ENCODE assay signal across 19 cellular contexts in the genomic region with DNA sequence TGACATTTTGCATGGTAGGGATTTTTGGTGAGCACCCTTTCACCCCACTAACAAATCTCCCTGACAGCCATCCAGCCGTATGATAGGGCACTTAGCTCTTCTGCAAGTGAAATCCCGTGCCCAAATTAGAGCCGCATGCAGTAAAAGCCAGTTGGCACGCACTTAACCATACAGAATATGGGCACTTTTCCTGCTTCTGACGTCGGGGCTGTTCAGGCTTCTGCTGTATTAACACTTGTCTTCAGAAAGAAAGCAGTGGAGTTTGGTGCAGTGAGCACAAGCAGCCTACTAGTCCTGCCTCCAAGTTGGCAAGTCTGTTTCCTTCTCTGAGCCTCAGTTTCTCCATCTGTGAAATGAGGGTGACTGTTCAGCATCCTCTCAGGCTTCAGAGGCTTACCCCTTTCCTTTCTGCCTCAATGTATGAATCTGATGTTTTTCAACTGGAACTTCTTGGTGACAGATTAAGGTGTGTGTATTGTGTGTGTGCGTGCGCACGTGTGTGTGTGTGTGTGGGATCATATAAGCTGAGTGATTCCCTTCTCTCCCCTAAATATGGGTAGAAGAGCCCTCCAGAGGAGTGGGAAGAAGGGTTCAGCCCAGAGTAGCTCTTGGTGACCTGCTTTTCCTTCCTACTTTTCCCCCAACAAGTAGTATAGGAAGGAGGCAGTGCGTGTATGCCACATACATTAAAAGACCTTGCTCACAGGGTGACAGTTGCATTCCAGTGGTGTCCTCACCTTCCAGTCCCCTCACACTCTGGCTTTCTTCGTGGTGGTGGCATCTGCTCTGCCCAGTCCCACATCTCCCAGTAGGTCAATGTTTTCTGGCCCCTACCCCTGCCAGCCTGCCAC. TPM values are rescaled to one million over a fixed set of nuclear protein-coding genes. Genes with fewer than 3 reads are reported as not detected.
DNase-seq lines count a peak whose midpoint lies in the region; ATAC-seq and TF ChIP-seq lines count a peak whose summit lies in the region.
"Had no signal": no experiment of that assay in that cellular context is flagged by ENCODE, and none has a peak within 500 bp of the region (broad histone marks: within the 10 kb centered on the region; RNA-seq: fewer than 3 reads in every experiment).

No MANE protein-coding gene starts in this region.

- no peak for TF ChIP-seq RAD21 in SK-N-SH (IDR thresholded peaks at IDR 0.05; ENCODE audit: low read length)

- H3K4me3 Mint-ChIP-seq in GM23338 = peak overlapping the region; percentile 68; the same call in 2 of the 3 replicates
- no peak overlapping the region for H3K4me3 Mint-ChIP-seq in glutamatergic neuron (ENCODE audit: unreplicated experiment)
- H3K4me3 Mint-ChIP-seq: activated naive CD4-positive, alpha-beta T cell treated with anti-CD3 and anti-CD28 coated beads for 36 hours; stimulated activated naive CD8-positive, alpha-beta T cell treated with anti-CD3 and anti-CD28 coated beads, Interleukin-15, amount 100 ng/mL, for 72 hours; T-helper 17 cell had no signal

- CTCF ChIA-PET in SK-N-SH (lab: Yijun Ruan, JAX) = interaction anchor here (0.9 to 9.7 kb wide), 9 partner anchors 8 to 344 kb away, joined by 3 to 88 read pairs (median 5); no protein-coding TSS in a partner anchor

- H4K20me1 ChIP-seq in GM23338 (replicated peaks; ENCODE audit: insufficient read depth) (peaks cover 64% of the 10 kb centered on the region), SK-N-SH (ENCODE audit: insufficient read depth) (no peaks in the 10 kb centered on the region)

- peaks cover 55% of the 10 kb centered on the region for H3F3A ChIP-seq in GM23338 (replicated peaks; ENCODE audit: low read depth)
- H3F3A ChIP-seq in SK-N-SH (replicated peaks; ENCODE audit: insufficient read depth) = peaks cover 16% of the 10 kb centered on the region

- no peak for TF ChIP-seq POLR2A in thyroid gland (IDR thresholded peaks at IDR 0.05)

- H3K27ac ChIP-seq in GM23338 (ENCODE audit: low read depth) = peak overlapping the region; percentile 72; the same call in 1 of the 2 replicates
- H3K27ac ChIP-seq in SK-N-SH (ENCODE audit: low read depth in 2 of 2, low read length in 1 of 2) = no peak overlapping the region
- H3K27ac ChIP-seq in tibial artery = no peak overlapping the region
- H3K27ac ChIP-seq in thyroid gland = no peak overlapping the region
- H3K27ac ChIP-seq: body of pancreas, dorsolateral prefrontal cortex, parathyroid adenoma had no signal

- DNase-seq in A172 (ENCODE audit: low spot score) (peak; percentile 48), GM23338 (ENCODE audit: low spot score) (no peak), SK-N-SH (no peak), glutamatergic neuron (no peak), NCI-H526 (lab: John Stamatoyannopoulos, UW) (no peak), CD1c-positive myeloid dendritic cell (ENCODE audit: extremely low spot score) (no peak), tibial artery (no peak), thyroid gland (no peak)
- DNase-seq: activated naive CD4-positive, alpha-beta T cell treated with anti-CD3 and anti-CD28 coated beads for 36 hours; dorsolateral prefrontal cortex; NCI-H2029 treated with DMSO at 0.1 percent for 48 hours; NCI-H774; stimulated activated CD4-positive, alpha-beta T cell treated with anti-CD3 and anti-CD28 coated beads, Interleukin-12 subunit alpha, Interleukin-12 subunit beta, amount 100 ng/mL, for 4 hours; stimulated activated naive CD8-positive, alpha-beta T cell treated with anti-CD3 and anti-CD28 coated beads, Interleukin-15, amount 100 ng/mL, for 72 hours; T-helper 17 cell had no signal

- POLR2A ChIA-PET in SK-N-SH (lab: Yijun Ruan, JAX) = no interaction called here

- TF ChIP-seq CTCF in GM23338 (conservative IDR thresholded peaks at IDR 0.05; ENCODE audit: low read depth in 2 of 2) (no peak), SK-N-SH (IDR thresholded peaks at IDR 0.05) (no peak), glutamatergic neuron (IDR thresholded peaks at IDR 0.05; ENCODE audit: partially characterized antibody, unreplicated experiment) (no peak), tibial artery (IDR thresholded peaks at IDR 0.05) (no peak), thyroid gland (IDR thresholded peaks at IDR 0.05) (no peak)

- intact Hi-C loops in tibial artery (cut with DNase I; ENCODE audit: low total_unique reads) (no loop called here), thyroid gland (cut with DNase I) (no loop called here)

- H3K79me2 ChIP-seq in GM23338 (replicated peaks; ENCODE audit: insufficient read depth) (peaks cover 95% of the 10 kb centered on the region), SK-N-SH (ENCODE audit: insufficient read depth) (no peaks in the 10 kb centered on the region)
- H3K79me2 ChIP-seq: parathyroid adenoma had no signal

- H3K4me2 ChIP-seq in GM23338 (peak overlapping the region; percentile 87; the same call in 1 of the 2 replicates), SK-N-SH (no peak overlapping the region; the same call in 1 of the 2 replicates)

- ATAC-seq in GM23338 = no peak
- ATAC-seq: stimulated activated naive CD8-positive, alpha-beta T cell treated with anti-CD3 and anti-CD28 coated beads, Interleukin-15, amount 100 ng/mL, for 72 hours; T-helper 17 cell had no signal

- H3K36me3 Mint-ChIP-seq in GM23338 (ENCODE audit: low read depth) = peaks cover 57% of the 10 kb centered on the region
- no peaks in the 10 kb centered on the region for H3K36me3 Mint-ChIP-seq in glutamatergic neuron (ENCODE audit: unreplicated experiment)

- peaks cover 10% of the 10 kb centered on the region; the same call in 1 of the 2 replicates for H3K36me3 ChIP-seq in GM23338 (ENCODE audit: insufficient read depth)
- H3K36me3 ChIP-seq in SK-N-SH (replicated peaks in 1 of 2; ENCODE audit: control insufficient read depth in 1 of 2, insufficient read depth in 2 of 2, low read length in 1 of 2) = no peaks in the 10 kb centered on the region
- H3K36me3 ChIP-seq in tibial artery = no peaks in the 10 kb centered on the region
- H3K36me3 ChIP-seq in thyroid gland = no peaks in the 10 kb centered on the region

- H3K9me2 ChIP-seq in GM23338 (ENCODE audit: insufficient read depth) (peaks cover 3% of the 10 kb centered on the region; the same call in 1 of the 2 replicates), SK-N-SH (no peaks in the 10 kb centered on the region)

- 17% methylated on average over 11 of the region's 11 CpGs for WGBS in SK-N-SH (ENCODE audit: low lambda C conversion rate)
- WGBS in thyroid gland, 2 donors = 24 to 31% methylated on average over 11 of the region's 11 CpGs

- no peak for TF ChIP-seq EP300 in SK-N-SH (IDR thresholded peaks at IDR 0.05; ENCODE audit: borderline replicate concordance in 1 of 2, low read depth in 1 of 2, low read length in 1 of 2)

- H2AFZ ChIP-seq in GM23338 (no peak overlapping the region), SK-N-SH (ENCODE audit: low read depth) (no peak overlapping the region)
- H2AFZ ChIP-seq: parathyroid adenoma had no signal

- H3K4me1 Mint-ChIP-seq in GM23338 (peaks cover 76% of the 10 kb centered on the region), glutamatergic neuron (ENCODE audit: low read depth, unreplicated experiment) (peaks cover 30% of the 10 kb centered on the region)
- H3K4me1 Mint-ChIP-seq: stimulated activated naive CD8-positive, alpha-beta T cell treated with anti-CD3 and anti-CD28 coated beads, Interleukin-15, amount 100 ng/mL, for 72 hours had no signal

- H3K27me3 Mint-ChIP-seq in GM23338 (ENCODE audit: insufficient read depth, low read depth, poor library complexity) (peaks cover 42% of the 10 kb centered on the region), glutamatergic neuron (ENCODE audit: unreplicated experiment) (no peaks in the 10 kb centered on the region)

- H3K9ac ChIP-seq in SK-N-SH = no peak overlapping the region
- H3K9ac ChIP-seq: parathyroid adenoma had no signal

- H3K27ac Mint-ChIP-seq in GM23338 (peak overlapping the region; percentile 88; the same call in 1 of the 2 replicates), glutamatergic neuron (ENCODE audit: unreplicated experiment) (peak overlapping the region; percentile 20)
- H3K27ac Mint-ChIP-seq: activated naive CD4-positive, alpha-beta T cell treated with anti-CD3 and anti-CD28 coated beads for 36 hours; stimulated activated naive CD8-positive, alpha-beta T cell treated with anti-CD3 and anti-CD28 coated beads, Interleukin-15, amount 100 ng/mL, for 72 hours; T-helper 17 cell had no signal

- peaks cover 81% of the 10 kb centered on the region for H3K4me1 ChIP-seq in GM23338 (ENCODE audit: insufficient read depth)
- peaks cover 0 to 9% of the 10 kb centered on the region in 2 experiments; a peak in 2 of 4 replicates for H3K4me1 ChIP-seq in SK-N-SH (ENCODE audit: control insufficient read depth in 1 of 2, insufficient read depth in 2 of 2, low read depth in 1 of 2, low read length in 1 of 2)
- H3K4me1 ChIP-seq in tibial artery = peaks cover 0 to 20% (median 14%) of the 10 kb centered on the region in 4 donors
- peaks cover 8 to 30% of the 10 kb centered on the region in 2 donors for H3K4me1 ChIP-seq in thyroid gland
- H3K4me1 ChIP-seq: parathyroid adenoma had no signal

- H3K4me3 ChIP-seq in GM23338 (no peak overlapping the region), SK-N-SH (ENCODE audit: low read depth in 2 of 2, low read length in 1 of 2) (no peak overlapping the region), tibial artery (no peak overlapping the region), thyroid gland (replicated peaks in 1 of 3) (no peak overlapping the region)
- H3K4me3 ChIP-seq: body of pancreas, dorsolateral prefrontal cortex had no signal

- H3K27me3 ChIP-seq in GM23338 (ENCODE audit: insufficient read depth) (no peaks in the 10 kb centered on the region), SK-N-SH (ENCODE audit: insufficient read depth) (peaks cover 89% of the 10 kb centered on the region), tibial artery (peaks cover 2 to 75% of the 10 kb centered on the region in 2 donors), thyroid gland (peaks cover 20% of the 10 kb centered on the region)

- no peaks in the 10 kb centered on the region for H3K9me3 ChIP-seq in SK-N-SH
- H3K9me3 ChIP-seq in tibial artery = no peaks in the 10 kb centered on the region
- no peaks in the 10 kb centered on the region for H3K9me3 ChIP-seq in thyroid gland
- H3K9me3 ChIP-seq: body of pancreas had no signal

- H3K9me3 Mint-ChIP-seq in GM23338 (no peaks in the 10 kb centered on the region), glutamatergic neuron (ENCODE audit: unreplicated experiment) (peaks cover 1% of the 10 kb centered on the region)
- H3K9me3 Mint-ChIP-seq: activated naive CD4-positive, alpha-beta T cell treated with anti-CD3 and anti-CD28 coated beads for 36 hours; stimulated activated naive CD8-positive, alpha-beta T cell treated with anti-CD3 and anti-CD28 coated beads, Interleukin-15, amount 100 ng/mL, for 72 hours had no signal

RNA-seq across cellular contexts. Expression of gene IGF2BP1, which starts 19.0 kb away (rescaled TPM):
- total RNA-seq in A172 (2014; rRNA removed; shearing (Covaris generic)) = 14.8 and 16.0 TPM in 2 replicates
- total RNA-seq in GM23338 (2014; rRNA removed; shearing (Covaris generic)) = 231 and 249 TPM in 2 replicates
- polyA plus RNA-seq in GM23338 (2016; fragmentation: Nextera tagmentation; extraction: Ambion mirVana) (66.1 and 68.6 TPM in 2 replicates), SK-N-SH (2012; rRNA removed) (0.02 and 0.05 TPM in 2 replicates)
- 0.07 and 0.10 TPM in 2 replicates for polyA plus RNA-seq in SK-N-SH (2012; cell fraction: cytosol; rRNA removed)
- 0.01 and 0.21 TPM in 2 replicates for polyA plus RNA-seq in SK-N-SH (2012; cell fraction: nucleus; rRNA removed)
- total RNA-seq in glutamatergic neuron (ENCODE audit: unreplicated experiment) (260 TPM), thyroid gland (under 1 TPM in 2 of 4 donors, not detected in 2; 0.33 to 0.94 TPM)
- total RNA-seq: body of pancreas, dorsolateral prefrontal cortex, T-helper 17 cell had no signal

RNA-seq across cellular contexts. Expression of gene GIP, which starts 47.8 kb away (rescaled TPM):
- total RNA-seq in A172 (2014; rRNA removed; shearing (Covaris generic)) = not detected in 2 replicates
- not detected in 2 replicates for total RNA-seq in GM23338 (2014; rRNA removed; shearing (Covaris generic))
- polyA plus RNA-seq in GM23338 (2016; fragmentation: Nextera tagmentation; extraction: Ambion mirVana) = 0.43 and 1.3 TPM in 2 replicates
- 0.29 and 0.64 TPM in 2 replicates for polyA plus RNA-seq in SK-N-SH (2012; rRNA removed)
- polyA plus RNA-seq in SK-N-SH (2012; cell fraction: cytosol; rRNA removed) = 0.34 and 0.58 TPM in 2 replicates
- polyA plus RNA-seq in SK-N-SH (2012; cell fraction: nucleus; rRNA removed) = 0.19 TPM in 1 of 2 replicates, not detected in the other
- not detected for total RNA-seq in glutamatergic neuron (ENCODE audit: unreplicated experiment)
- not detected for total RNA-seq in thyroid gland
- total RNA-seq: activated naive CD4-positive, alpha-beta T cell treated with anti-CD3 and anti-CD28 coated beads for 36 hours; body of pancreas; dorsolateral prefrontal cortex; left cardiac atrium; mucosa of gallbladder; T-helper 17 cell had no signal

Comparison
In these comparisons a context has a peak if more than half of its experiments do, and no peak if none do; other contexts are left out.
1. RNA of gene IGF2BP1, which starts 19.0 kb away (total RNA-seq): 260 TPM in glutamatergic neuron (single experiment) and 231 to 249 TPM in GM23338; 14.8 to 16.0 TPM in A172 and 0.33 to 0.94 TPM in thyroid gland; every median in the first group is over 10 times any median in the second.